23 cellular contexts compared by ENCODE assay signal in genomic region chr2:227456141-227456540, GRCh38.
"Had no signal": no experiment of that assay in that cellular context is flagged by ENCODE, and none has a peak within 500 bp of the region (broad histone marks: within the 10 kb centered on the region; RNA-seq: fewer than 3 reads in every experiment).

No MANE protein-coding gene starts in this region.

- H3K9me3 Mint-ChIP-seq: activated naive CD4-positive, alpha-beta T cell treated with anti-CD3 and anti-CD28 coated beads, Interleukin-2, amount 50 U/mL, for 24 hours; activated T-cell treated with anti-CD3 and anti-CD28 coated beads, Interleukin-2, amount 50 U/mL, for 72 hours; endodermal cell; naive thymus-derived CD8-positive, alpha-beta T cell; neural progenitor cell; T-cell; T-helper 2 cell treated with Interferon-gamma antibody and Interleukin-4, amounts not matched to agents 5 μg/mL and 100 μg/mL, for 36 hours had no signal

- H3K9me3 ChIP-seq: adrenal gland, gastroesophageal sphincter, heart left ventricle, spleen, tibial artery had no signal

- ATAC-seq: activated T-cell treated with anti-CD3 and anti-CD28 coated beads, Interleukin-2, amount 50 U/mL, for 72 hours; gastroesophageal sphincter; heart left ventricle; left cardiac atrium; naive thymus-derived CD8-positive, alpha-beta T cell; T-cell had no signal

- H3K27me3 ChIP-seq: adrenal gland, gastroesophageal sphincter, heart left ventricle, neural progenitor cell, spleen, tibial artery had no signal

- H3K27ac Mint-ChIP-seq: activated naive CD4-positive, alpha-beta T cell treated with anti-CD3 and anti-CD28 coated beads, Interleukin-2, amount 50 U/mL, for 24 hours; activated T-cell treated with anti-CD3 and anti-CD28 coated beads, Interleukin-2, amount 50 U/mL, for 72 hours; endodermal cell; neural progenitor cell; T-cell; T-helper 2 cell treated with Interferon-gamma antibody and Interleukin-4, amounts not matched to agents 5 μg/mL and 100 μg/mL, for 36 hours had no signal

- H3K4me1 Mint-ChIP-seq: endodermal cell, neural progenitor cell had no signal

- H3K36me3 Mint-ChIP-seq: activated naive CD4-positive, alpha-beta T cell treated with anti-CD3 and anti-CD28 coated beads, Interleukin-2, amount 50 U/mL, for 24 hours; naive thymus-derived CD8-positive, alpha-beta T cell; neural progenitor cell; T-cell had no signal

- H3K27me3 Mint-ChIP-seq: activated naive CD4-positive, alpha-beta T cell treated with anti-CD3 and anti-CD28 coated beads, Interleukin-2, amount 50 U/mL, for 24 hours; naive thymus-derived CD8-positive, alpha-beta T cell; T-cell had no signal

- H3K4me3 Mint-ChIP-seq: activated naive CD4-positive, alpha-beta T cell treated with anti-CD3 and anti-CD28 coated beads, Interleukin-2, amount 50 U/mL, for 24 hours; activated T-cell treated with anti-CD3 and anti-CD28 coated beads, Interleukin-2, amount 50 U/mL, for 72 hours; endodermal cell; naive thymus-derived CD8-positive, alpha-beta T cell; neural progenitor cell; T-cell; T-helper 2 cell treated with Interferon-gamma antibody and Interleukin-4, amounts not matched to agents 5 μg/mL and 100 μg/mL, for 36 hours had no signal

- H3K27ac ChIP-seq: adrenal gland, epithelial cell of prostate, gastroesophageal sphincter, heart left ventricle, neural progenitor cell, tibial artery, WERI-Rb-1 had no signal

- DNase-seq: activated CD4-positive, alpha-beta T cell treated with anti-CD3 and anti-CD28 coated beads, Interleukin-2, amount 50 U/mL, for 1 hour; activated CD4-positive, CD25-positive, alpha-beta regulatory T cell treated with anti-CD3 and anti-CD28 coated beads, Interleukin-2, amount 50 U/mL, for 72 hours; activated CD8-positive, alpha-beta memory T cell treated with anti-CD3 and anti-CD28 coated beads, Interleukin-2, amount 50 U/mL, for 48 hours; activated effector memory CD4-positive, alpha-beta T cell treated with anti-CD3 and anti-CD28 coated beads, Interleukin-2, amount 50 U/mL, for 16 hours; adrenal gland; cortex of kidney; endodermal cell; heart left ventricle; left cardiac atrium; naive thymus-derived CD8-positive, alpha-beta T cell; posterior cingulate gyrus; spleen; stimulated activated naive CD4-positive, alpha-beta T cell treated with Interleukin-2 at 50 U/mL for 16 hours; substantia nigra; T-cell; tibial artery; WERI-Rb-1 had no signal

- H3K4me3 ChIP-seq: adrenal gland, gastroesophageal sphincter, heart left ventricle, neural progenitor cell, spleen, tibial artery had no signal

- H3K4me1 ChIP-seq: gastroesophageal sphincter, tibial artery had no signal
